Comparison of ENCODE assay signal across 6 cellular contexts in genomic region chr5:174399411-174399810, GRCh38.
"Had no signal": no experiment of that assay in that cellular context is flagged by ENCODE, and none has a peak within 500 bp of the region (broad histone marks: within the 10 kb centered on the region; RNA-seq: fewer than 3 reads in every experiment).

No MANE protein-coding gene starts in this region.

- H3K36me3 ChIP-seq: HAP-1 had no signal

- H3K4me2 ChIP-seq: GM23338 had no signal

- H3K4me3 ChIP-seq: GM23338, HAP-1, K562 had no signal

- H3K4me1 ChIP-seq: HAP-1 had no signal

- H3K9me3 ChIP-seq: HAP-1 had no signal

- DNase-seq: HFFc6, IMR-90, KG1 had no signal
